9 cellular contexts compared by ENCODE assay signal in genomic region chr22:37633693-37634504, GRCh38. TPM values are rescaled to one million over a fixed set of nuclear protein-coding genes. Genes with fewer than 3 reads are reported as not detected.
DNase-seq lines count a peak whose midpoint lies in the region; ATAC-seq and TF ChIP-seq lines count a peak whose summit lies in the region.
"Had no signal": no experiment of that assay in that cellular context is flagged by ENCODE, and none has a peak within 500 bp of the region (broad histone marks: within the 10 kb centered on the region; RNA-seq: fewer than 3 reads in every experiment).

No MANE protein-coding gene starts in this region.

- peaks cover 22 to 70% (median 65%) of the 10 kb centered on the region in 7 donors for H3K4me1 Mint-ChIP-seq in naive thymus-derived CD4-positive, alpha-beta T cell

- no peaks in the 10 kb centered on the region for H3K27me3 ChIP-seq in naive thymus-derived CD4-positive, alpha-beta T cell (ENCODE audit: control insufficient read depth in 2 of 2, insufficient read depth in 2 of 2, low read length in 2 of 2)
- H3K27me3 ChIP-seq in thoracic aorta (replicated peaks; ENCODE audit: insufficient read depth), result no peaks in the 10 kb centered on the region

- ATAC-seq in HG02588 (IDR thresholded peaks at IDR 0.05; ENCODE audit: unreplicated experiment) (peak; percentile 45), thoracic aorta (ENCODE audit: insufficient number of reproducible peaks, low FRiP score, low read depth) (peak; percentile 65)
- ATAC-seq in naive thymus-derived CD4-positive, alpha-beta T cell, result peak; percentile 81

- H3K36me3 ChIP-seq in naive thymus-derived CD4-positive, alpha-beta T cell (ENCODE audit: control insufficient read depth in 2 of 3, insufficient read depth in 3 of 3, low read length in 3 of 3), result peaks cover 0 to 36% (median 0%) of the 10 kb centered on the region in 3 experiments
- peaks cover 14% of the 10 kb centered on the region for H3K36me3 ChIP-seq in thoracic aorta

- no peaks in the 10 kb centered on the region for H3K9me3 Mint-ChIP-seq in naive thymus-derived CD4-positive, alpha-beta T cell

- TF ChIP-seq CTCF in fibroblast of mammary gland (conservative IDR thresholded peaks at IDR 0.05; ENCODE audit: control insufficient read depth, insufficient read depth, low read depth, low read length) (peak; percentile 3), thoracic aorta (IDR thresholded peaks at IDR 0.05) (peak; percentile 33)

- peak overlapping the region; percentile 18 to 80 (median 70) for H3K4me3 Mint-ChIP-seq in naive thymus-derived CD4-positive, alpha-beta T cell

- H3K27ac Mint-ChIP-seq in naive thymus-derived CD4-positive, alpha-beta T cell, result peak overlapping the region; percentile 86 to 98 (median 93)

- CTCF ChIA-PET in naive thymus-derived CD4-positive, alpha-beta T cell (lab: Charles Lee), result interaction anchor here (0.6 to 20.3 kb wide), 9 partner anchors 6 to 404 kb away, joined by 3 to 292 read pairs (median 11); partner anchors contain the start of genes GGA1, LGALS1, NOL12 and SH3BP1

- peak; percentile 20 to 50 for DNase-seq in NCI-H2081 (lab: John Stamatoyannopoulos, UW)
- DNase-seq in NCI-H2081 treated with DMSO at 0.1 percent for 48 hours (lab: John Stamatoyannopoulos, UW), result no peak
- peak; percentile 71 for DNase-seq in NCI-H1092 (lab: John Stamatoyannopoulos, UW)
- peak; percentile 85 for DNase-seq in activated CD8-positive, alpha-beta memory T cell treated with anti-CD3 and anti-CD28 coated beads, Interleukin-2, amount 50 U/mL, for 48 hours
- DNase-seq in fibroblast of mammary gland (ENCODE audit: low read depth), result peak; percentile 80
- DNase-seq in naive thymus-derived CD4-positive, alpha-beta T cell, result peak in 5 of 9 donors; percentile 25 to 68 (median 37)
- no peak for DNase-seq in thoracic aorta (ENCODE audit: low spot score)

- POLR2A ChIA-PET in naive thymus-derived CD4-positive, alpha-beta T cell (lab: Charles Lee), result interaction anchor here (0.6 to 5.0 kb wide), 13 partner anchors 9 to 1219 kb away, joined by 3 to 39 read pairs (median 4); partner anchors contain the start of genes LGALS1, NOL12, PDXP and SH3BP1

- peak overlapping the region; percentile 71 for H3K27ac ChIP-seq in naive thymus-derived CD4-positive, alpha-beta T cell (ENCODE audit: low read depth, low read length)
- peak overlapping the region; percentile 71 to 83 for H3K27ac ChIP-seq in thoracic aorta
- H3K27ac ChIP-seq: A549 had no signal

- H3K4me1 ChIP-seq in naive thymus-derived CD4-positive, alpha-beta T cell (ENCODE audit: control insufficient read depth in 2 of 2, insufficient read depth in 2 of 2, low read length in 2 of 2), result peaks cover 54 to 73% of the 10 kb centered on the region in 2 donors
- peaks cover 16 to 24% of the 10 kb centered on the region in 2 donors for H3K4me1 ChIP-seq in thoracic aorta (ENCODE audit: control insufficient read depth in 1 of 2, low read depth in 2 of 2)

- no peaks in the 10 kb centered on the region for H3K27me3 Mint-ChIP-seq in naive thymus-derived CD4-positive, alpha-beta T cell

- H3K36me3 Mint-ChIP-seq in naive thymus-derived CD4-positive, alpha-beta T cell, result peaks cover 0 to 4% (median 0%) of the 10 kb centered on the region in 5 donors

- intact Hi-C loops in naive thymus-derived CD4-positive, alpha-beta T cell (cut with micrococcal nuclease), result loop anchor here in 1 of 2 donors (1.0 kb wide), 2 partner anchors 9 to 11 kb away; no protein-coding TSS in a partner anchor

- H3K4me3 ChIP-seq in fibroblast of mammary gland (ENCODE audit: control insufficient read depth, low read depth, low read length) (no peak overlapping the region), thoracic aorta (peak overlapping the region; percentile 58)
- peak overlapping the region; percentile 53 for H3K4me3 ChIP-seq in naive thymus-derived CD4-positive, alpha-beta T cell (ENCODE audit: low read length)
- H3K4me3 ChIP-seq: A549 had no signal

- H3K9me3 ChIP-seq in naive thymus-derived CD4-positive, alpha-beta T cell (ENCODE audit: control insufficient read depth in 2 of 3, low read length in 3 of 3), result no peaks in the 10 kb centered on the region
- no peaks in the 10 kb centered on the region for H3K9me3 ChIP-seq in thoracic aorta
- H3K9me3 ChIP-seq: A549 had no signal

RNA-seq across cellular contexts. Expression of gene SH3BP1, which starts 5.6 kb away (rescaled TPM):
- total RNA-seq in naive thymus-derived CD4-positive, alpha-beta T cell, result 100 to 1,000 TPM in 2 of 5 experiments, 10 to 100 TPM in 3; 66.4 to 157 (median 89.2) TPM
- 10 to 100 TPM; 12.9 to 23.0 TPM for polyA plus RNA-seq in naive thymus-derived CD4-positive, alpha-beta T cell
- 10 to 100 TPM in 1 of 2 donors, 1 to 10 TPM in 1; 5.6 to 14.2 TPM for total RNA-seq in thoracic aorta

RNA-seq across cellular contexts. Expression of gene PDXP, which starts 24.6 kb away (rescaled TPM):
- 10 to 100 TPM in 1 of 5 experiments, 1 to 10 TPM in 4; 3.9 to 27.4 (median 7.5) TPM for total RNA-seq in naive thymus-derived CD4-positive, alpha-beta T cell
- polyA plus RNA-seq in naive thymus-derived CD4-positive, alpha-beta T cell, result 1 to 10 TPM; 1.9 to 3.6 TPM
- total RNA-seq in thoracic aorta, result 10 to 100 TPM in 1 of 2 donors, 1 to 10 TPM in 1; 6.3 to 13.8 TPM

RNA-seq across cellular contexts. Expression of gene GGA1, which starts 25.3 kb away (rescaled TPM):
- total RNA-seq in naive thymus-derived CD4-positive, alpha-beta T cell, result 100 to 1,000 TPM in 3 of 5 experiments, 10 to 100 TPM in 2; 64.2 to 124 (median 102) TPM
- polyA plus RNA-seq in naive thymus-derived CD4-positive, alpha-beta T cell, result 10 to 100 TPM; 20.8 to 22.3 TPM
- 10 to 100 TPM; 59.9 to 61.2 TPM for total RNA-seq in thoracic aorta

RNA-seq across cellular contexts. Expression of gene LGALS1, which starts 41.5 kb away (rescaled TPM):
- 100 to 1,000 TPM in 2 of 5 experiments, 10 to 100 TPM in 3; 23.6 to 969 (median 54.4) TPM for total RNA-seq in naive thymus-derived CD4-positive, alpha-beta T cell
- polyA plus RNA-seq in naive thymus-derived CD4-positive, alpha-beta T cell, result 10 to 100 TPM; 22.9 to 30.5 TPM
- 1,000 to 10,000 TPM; 1,470 to 1,957 TPM for total RNA-seq in thoracic aorta

RNA-seq across cellular contexts. Expression of gene NOL12, which starts 52.2 kb away (rescaled TPM):
- total RNA-seq in naive thymus-derived CD4-positive, alpha-beta T cell, result 10 to 100 TPM; 32.8 to 52.5 (median 45.3) TPM
- polyA plus RNA-seq in naive thymus-derived CD4-positive, alpha-beta T cell, result 10 to 100 TPM; 42.7 to 48.6 TPM
- total RNA-seq in thoracic aorta, result 10 to 100 TPM; 11.1 to 58.9 TPM

Comparison
In these comparisons a context has a peak if more than half of its experiments do, and no peak if none do; other contexts are left out.
1. DNase-seq: peak in NCI-H2081 (2 of 2), NCI-H1092 (single experiment), activated CD8-positive, alpha-beta memory T cell treated with anti-CD3 and anti-CD28 coated beads, Interleukin-2, amount 50 U/mL, for 48 hours (single experiment), fibroblast of mammary gland (single experiment) and naive thymus-derived CD4-positive, alpha-beta T cell (5 of 9); none in NCI-H2081 treated with DMSO at 0.1 percent for 48 hours (single experiment) and thoracic aorta (single experiment).
2. RNA of gene SH3BP1, which starts 5.6 kb away (total RNA-seq): 66.4 to 157 TPM in naive thymus-derived CD4-positive, alpha-beta T cell; 5.6 to 14.2 TPM in thoracic aorta; every median in the first group is over 4 times any median in the second.
3. Peak in every context shown above with its lines, with median percentiles within 50 percentile points of each other: ATAC-seq.